Comparison of ENCODE assay signal across 12 cellular contexts in the genomic region with DNA sequence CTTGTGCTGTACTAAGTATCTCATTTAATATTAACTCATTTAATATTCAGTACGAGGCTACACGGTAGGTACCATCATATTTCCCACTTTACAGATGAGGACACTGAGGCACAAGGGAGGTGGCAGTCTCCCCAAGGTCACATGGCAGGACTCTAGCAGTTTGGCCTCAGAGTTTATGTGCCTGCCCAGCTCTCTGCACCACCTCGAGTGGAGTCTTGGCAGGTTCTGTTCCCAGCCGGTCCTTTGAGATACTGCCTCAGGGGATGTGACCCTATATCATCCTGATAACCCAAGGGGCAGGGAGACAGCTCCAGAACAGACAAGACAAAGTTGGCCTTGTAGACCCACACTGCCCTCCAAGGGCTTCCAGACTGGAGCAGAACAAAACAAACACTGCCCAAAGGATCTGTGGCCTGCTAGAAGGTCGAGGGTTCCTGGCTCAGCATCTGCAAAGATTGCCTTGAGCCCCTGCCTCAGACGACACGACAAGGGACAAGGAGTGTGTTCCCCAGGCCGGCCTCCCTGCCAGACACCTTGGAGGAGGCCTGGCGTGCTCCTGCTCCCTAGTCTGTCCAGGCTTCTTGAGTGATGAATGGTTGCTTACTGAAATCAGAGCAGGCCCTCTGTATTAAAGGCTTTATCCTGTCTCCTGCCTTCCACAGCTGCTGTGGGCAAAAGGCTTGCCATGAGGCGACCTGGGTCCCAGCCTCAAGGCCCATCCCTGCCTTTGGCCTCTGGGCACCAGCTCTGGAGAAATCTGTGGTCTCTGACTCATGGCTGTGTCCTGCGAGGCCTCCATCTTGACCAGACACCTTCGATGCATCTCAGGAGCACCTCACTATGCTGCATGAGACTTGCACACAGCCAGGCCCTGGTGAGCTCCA. TPM values are rescaled to one million over a fixed set of nuclear protein-coding genes. Genes with fewer than 3 reads are reported as not detected.
DNase-seq lines count a peak whose midpoint lies in the region; ATAC-seq and TF ChIP-seq lines count a peak whose summit lies in the region.
"Had no signal": no experiment of that assay in that cellular context is flagged by ENCODE, and none has a peak within 500 bp of the region (broad histone marks: within the 10 kb centered on the region; RNA-seq: fewer than 3 reads in every experiment).

No MANE protein-coding gene starts in this region.

- no peak overlapping the region for H3K4me3 Mint-ChIP-seq in GM23338

- intact Hi-C loops in right cardiac atrium (cut with DNase I): loop anchor here in 3 of 4 donors (5.0 to 10.0 kb wide), 3 partner anchors 59 to 252 kb away; no protein-coding TSS in a partner anchor
- intact Hi-C loops in spleen (cut with DNase I; ENCODE audit: low total_unique reads): loop anchor here (5.0 kb wide), 1 partner anchor 59 kb away; no protein-coding TSS in a partner anchor
- intact Hi-C loops in vagina (cut with DNase I): loop anchor here (10.0 kb wide), 1 partner anchor 242 kb away; no protein-coding TSS in a partner anchor

- H3K27ac ChIP-seq in right cardiac atrium (ENCODE audit: low read length) (no peak overlapping the region), spleen (peak overlapping the region in 5 of 8 donors; percentile 90 to 99 (median 97)), vagina (no peak overlapping the region), GM23338 (ENCODE audit: low read depth) (no peak overlapping the region)

- TF ChIP-seq CTCF in spleen (IDR thresholded peaks at IDR 0.05 in 8 of 11, conservative IDR thresholded peaks at IDR 0.05 in 3 of 11): no peak
- no peak for TF ChIP-seq CTCF in vagina (IDR thresholded peaks at IDR 0.05)
- TF ChIP-seq CTCF in GM23338 (conservative IDR thresholded peaks at IDR 0.05; ENCODE audit: low read depth in 2 of 2): no peak

- H3K27me3 ChIP-seq in H7 (ENCODE audit: control insufficient read depth, insufficient read depth, low read length) (peaks cover 4% of the 10 kb centered on the region), right cardiac atrium (ENCODE audit: control insufficient read depth, insufficient read depth) (no peaks in the 10 kb centered on the region), spleen (replicated peaks in 1 of 7) (peaks cover 0 to 6% (median 0%) of the 10 kb centered on the region in 7 donors), vagina (no peaks in the 10 kb centered on the region), GM23338 (ENCODE audit: insufficient read depth) (peaks cover 5% of the 10 kb centered on the region; the same call in 1 of the 2 replicates)

- H3K9me2 ChIP-seq in GM23338 (ENCODE audit: insufficient read depth): peaks cover 14% of the 10 kb centered on the region

- H3K4me1 Mint-ChIP-seq in GM23338: peaks cover 7% of the 10 kb centered on the region

- TF ChIP-seq POLR2A in spleen (IDR thresholded peaks at IDR 0.05): no peak
- no peak for TF ChIP-seq POLR2A in vagina (IDR thresholded peaks at IDR 0.05)

- no peaks in the 10 kb centered on the region for H3K79me2 ChIP-seq in GM23338 (replicated peaks; ENCODE audit: insufficient read depth)

- H3F3A ChIP-seq in GM23338 (replicated peaks; ENCODE audit: low read depth): no peaks in the 10 kb centered on the region

- no peaks in the 10 kb centered on the region for H3K9me3 ChIP-seq in right cardiac atrium (ENCODE audit: control insufficient read depth, low read length)
- no peaks in the 10 kb centered on the region for H3K9me3 ChIP-seq in spleen
- H3K9me3 ChIP-seq in vagina: no peaks in the 10 kb centered on the region
- H3K9me3 ChIP-seq: heart left ventricle had no signal

- H3K27me3 Mint-ChIP-seq in GM23338 (ENCODE audit: insufficient read depth, low read depth, poor library complexity): peaks cover 6% of the 10 kb centered on the region

- no peak overlapping the region for H3K27ac Mint-ChIP-seq in GM23338

- H3K36me3 ChIP-seq in H7 (replicated peaks; ENCODE audit: control insufficient read depth, insufficient read depth, low read length) (no peaks in the 10 kb centered on the region), spleen (no peaks in the 10 kb centered on the region), vagina (no peaks in the 10 kb centered on the region), GM23338 (ENCODE audit: insufficient read depth) (no peaks in the 10 kb centered on the region)
- H3K36me3 ChIP-seq: heart left ventricle had no signal

- ATAC-seq in right cardiac atrium (no peak), GM23338 (no peak), HG03135 (IDR thresholded peaks at IDR 0.05; ENCODE audit: unreplicated experiment) (no peak)
- ATAC-seq: heart left ventricle had no signal

- H3K9me3 Mint-ChIP-seq in GM23338: peaks cover 5% of the 10 kb centered on the region; the same call in 1 of the 3 replicates

- H3K4me3 ChIP-seq in H7 (ENCODE audit: insufficient read depth, low read depth, low read length) (no peak overlapping the region), right cardiac atrium (ENCODE audit: low read length) (no peak overlapping the region), spleen (no peak overlapping the region), vagina (no peak overlapping the region), GM23338 (no peak overlapping the region)
- H3K4me3 ChIP-seq: heart left ventricle had no signal

- peak; percentile 16 for DNase-seq in H7
- DNase-seq in RPMI7951 (ENCODE audit: low read depth): peak; percentile 79
- peak; percentile 11 to 43 (median 20) for DNase-seq in right cardiac atrium
- peak; percentile 69 for DNase-seq in spleen
- no peak for DNase-seq in vagina (ENCODE audit: extremely low spot score in 2 of 2)
- no peak for DNase-seq in GM23338 (ENCODE audit: low spot score)
- DNase-seq in RPMI8226: no peak
- DNase-seq: effector CD8-positive, alpha-beta T cell; Kasumi-1; retina had no signal

- no peak overlapping the region for H3K4me2 ChIP-seq in GM23338

- H3K36me3 Mint-ChIP-seq in GM23338 (ENCODE audit: low read depth): peaks cover 3% of the 10 kb centered on the region; the same call in 1 of the 3 replicates

- H3K4me1 ChIP-seq in right cardiac atrium (ENCODE audit: control insufficient read depth, insufficient read depth, low read length) (no peaks in the 10 kb centered on the region), spleen (peaks cover 25 to 72% (median 59%) of the 10 kb centered on the region in 6 donors), vagina (peaks cover 23% of the 10 kb centered on the region), GM23338 (ENCODE audit: insufficient read depth) (peaks cover 14% of the 10 kb centered on the region; the same call in 1 of the 2 replicates)

- no peak overlapping the region for H2AFZ ChIP-seq in GM23338

- 80% methylated on average over 12 of the region's 12 CpGs for WGBS in right cardiac atrium
- WGBS in spleen, 5 donors: 78 to 87% (median 86%) methylated on average over 11 to 12 of the region's 12 CpGs

- no peaks in the 10 kb centered on the region for H4K20me1 ChIP-seq in GM23338 (replicated peaks; ENCODE audit: insufficient read depth)

TF ChIP-seq in GM23338, 12 proteins besides CTCF, POLR2A, EP300 and RAD21:
- TF ChIP-seq STAT1 (IDR thresholded peaks at IDR 0.05; ENCODE audit: unreplicated experiment): no peak
- TF ChIP-seq JUNB (IDR thresholded peaks at IDR 0.05; ENCODE audit: unreplicated experiment): no peak
- no peak for TF ChIP-seq EZH2phosphoT487 (IDR thresholded peaks at IDR 0.05; ENCODE audit: unreplicated experiment)
- TF ChIP-seq ZNF114 (CRISPR knock-in tag; IDR thresholded peaks at IDR 0.05): no peak
TF ChIP-seq in GM23338: peak in this region for 0.

RNA-seq across cellular contexts. Expression of gene PWWP2B, which starts 3.9 kb away (rescaled TPM):
- total RNA-seq in H7 (2014; rRNA removed; shearing (Covaris generic)): 14.3 and 15.3 TPM in 2 replicates
- 4.7 and 5.2 TPM in 2 replicates for total RNA-seq in RPMI7951 (2014; rRNA removed; shearing (Covaris generic))
- total RNA-seq in right cardiac atrium (10 to 100 TPM in 2 of 4 donors, 1 to 10 TPM in 2; 7.0 to 10.6 (median 9.6) TPM), spleen (10 to 100 TPM; 24.8 to 41.7 (median 28.1) TPM), vagina (14.7 TPM)
- polyA plus RNA-seq in right cardiac atrium (9.1 TPM), spleen (10 to 100 TPM; 22.5 to 50.0 (median 27.8) TPM), GM23338 (2016; fragmentation: Nextera tagmentation; extraction: Ambion mirVana) (2.2 and 2.3 TPM in 2 replicates)
- 8.6 and 12.8 TPM in 2 replicates for total RNA-seq in GM23338 (2014; rRNA removed; shearing (Covaris generic))

Comparison
In these comparisons a context has a peak if more than half of its experiments do, and no peak if none do; other contexts are left out.
1. DNase-seq: peak in H7 (single experiment), RPMI7951 (single experiment), right cardiac atrium (3 of 3) and spleen (single experiment); none in vagina (0 of 2), GM23338 (single experiment) and RPMI8226 (single experiment).
2. H3K27ac ChIP-seq: peak in spleen (5 of 8); none in right cardiac atrium (single experiment), vagina (single experiment) and GM23338 (single experiment).